In the genomic region with DNA sequence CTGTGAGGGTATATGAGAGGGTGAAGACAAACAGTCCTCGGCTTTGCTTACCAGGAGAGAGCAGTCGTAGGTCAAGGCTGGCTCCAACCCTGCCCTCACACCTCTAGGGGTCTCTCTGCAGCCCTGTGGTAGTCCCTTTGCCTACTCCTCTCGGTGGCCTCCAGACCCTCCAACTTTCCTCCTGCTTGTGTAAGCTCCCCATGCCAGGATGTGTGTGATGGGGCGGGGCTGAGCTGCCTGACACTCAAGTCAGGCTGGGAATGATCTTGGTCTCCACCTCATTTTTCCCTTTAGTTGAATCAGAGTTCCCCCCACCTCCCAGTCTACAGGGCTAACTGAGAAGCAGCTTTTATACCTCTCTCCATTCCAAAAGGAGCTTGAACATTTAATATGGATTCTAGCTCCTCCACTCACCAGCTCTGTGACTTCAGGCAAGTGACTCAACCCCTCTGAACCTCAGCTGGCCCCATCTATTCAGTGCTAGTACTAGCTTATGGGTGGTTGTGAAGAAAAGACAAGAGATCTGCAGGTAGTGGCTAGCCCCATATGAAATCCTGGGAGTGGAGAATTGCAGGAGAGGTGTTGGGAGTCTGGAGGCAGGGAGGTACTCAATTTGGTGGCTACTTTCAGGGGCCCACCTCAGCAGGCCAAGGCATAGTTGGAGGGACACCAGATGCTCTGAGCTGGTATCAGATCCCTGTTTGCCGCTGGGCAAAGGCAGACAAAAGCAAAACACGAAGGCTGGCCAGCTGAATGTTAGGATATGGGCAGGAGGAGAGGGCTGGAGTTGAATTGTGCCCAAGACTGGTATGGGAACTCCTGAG, we compare ENCODE assay signal across 8 cellular contexts. TPM values are rescaled to one million over a fixed set of nuclear protein-coding genes. Genes with fewer than 3 reads are reported as not detected.
DNase-seq lines count a peak whose midpoint lies in the region; ATAC-seq and TF ChIP-seq lines count a peak whose summit lies in the region.

No MANE protein-coding gene starts in this region.

- peak overlapping the region; percentile 89 for H3K4me3 Mint-ChIP-seq in WTC11

- no peak overlapping the region for H3K27ac ChIP-seq in foreskin keratinocyte

- TF ChIP-seq CTCF in WTC11 (IDR thresholded peaks at IDR 0.05) = no peak
- no peak for TF ChIP-seq CTCF in foreskin keratinocyte (conservative IDR thresholded peaks at IDR 0.05)
- peak; percentile 13 for TF ChIP-seq CTCF in retinal pigment epithelial cell (conservative IDR thresholded peaks at IDR 0.05; ENCODE audit: low read depth, low read length)

- H3K9me3 Mint-ChIP-seq in WTC11 = no peaks in the 10 kb centered on the region

- H3K27me3 ChIP-seq in foreskin keratinocyte = no peaks in the 10 kb centered on the region

- H3K27me3 Mint-ChIP-seq in WTC11 (ENCODE audit: low read depth) = no peaks in the 10 kb centered on the region

- H3K4me1 Mint-ChIP-seq in WTC11 = peaks cover 55% of the 10 kb centered on the region

- H3K4me3 ChIP-seq in retinal pigment epithelial cell (ENCODE audit: low read length) = peak overlapping the region; percentile 52

- H3K36me3 Mint-ChIP-seq in WTC11 = peaks cover 13% of the 10 kb centered on the region

- ATAC-seq in HG03439 (IDR thresholded peaks at IDR 0.05; ENCODE audit: unreplicated experiment) (peak; percentile 2), WTC11 (peak; percentile 13), foreskin keratinocyte (peak; percentile 10), HG02852 (IDR thresholded peaks at IDR 0.05; ENCODE audit: unreplicated experiment) (no peak)

- POLR2A ChIA-PET in WTC11 (lab: Charles Lee) = interaction anchor here (1.0 to 5.7 kb wide), 7 partner anchors 10 to 51 kb away, joined by 3 to 63 read pairs (median 7); a partner anchor contains a TSS

- CTCF ChIA-PET in WTC11 (lab: Charles Lee) = interaction anchor here (0.6 to 10.7 kb wide), 18 partner anchors 11 to 1157 kb away, joined by 3 to 174 read pairs (median 6); a partner anchor contains a TSS

- DNase-seq in NCI-H2227 (lab: John Stamatoyannopoulos, UW; ENCODE audit: unreplicated experiment) (peak; percentile 10), NCI-H2227 treated with DMSO at 0.1 percent for 48 hours (lab: John Stamatoyannopoulos, UW) (no peak), WTC11 (ENCODE audit: low spot score) (peak; percentile 39), foreskin keratinocyte (no peak), retinal pigment epithelial cell (ENCODE audit: low read depth) (no peak), GM03348 (ENCODE audit: low spot score) (no peak)

- peak overlapping the region; percentile 90 for H3K27ac Mint-ChIP-seq in WTC11

- H3K4me1 ChIP-seq in foreskin keratinocyte = peaks cover 13% of the 10 kb centered on the region

TF ChIP-seq in WTC11, 78 proteins besides CTCF, POLR2A, EP300 and RAD21:
- TF ChIP-seq NR3C1 (CRISPR knock-in tag; conservative IDR thresholded peaks at IDR 0.05; ENCODE audit: low read depth) = no peak
- no peak for TF ChIP-seq NR1H2 (CRISPR knock-in tag; IDR thresholded peaks at IDR 0.05)
- TF ChIP-seq CREB1 (CRISPR knock-in tag; IDR thresholded peaks at IDR 0.05) = no peak
TF ChIP-seq in WTC11: peak in this region for 0.

RNA-seq across cellular contexts. Expression of a gene that starts 1.0 kb away (rescaled TPM):
- total RNA-seq in WTC11 (2021) (131 to 139 TPM (median 132 TPM) in 3 replicates), foreskin keratinocyte (34.6 and 42.2 TPM in 2 replicates)
- polyA plus RNA-seq in foreskin keratinocyte = 42.1 and 50.9 TPM in 2 replicates

RNA-seq across cellular contexts. Expression of a gene that starts 7.6 kb away (rescaled TPM):
- 3.9 to 7.5 TPM (median 6.4 TPM) in 3 replicates for total RNA-seq in WTC11 (2021)
- total RNA-seq in foreskin keratinocyte = not detected in 2 replicates
- polyA plus RNA-seq in foreskin keratinocyte = not detected in 2 replicates

RNA-seq across cellular contexts. Expression of a gene that starts 22.5 kb away (rescaled TPM):
- total RNA-seq in WTC11 (2021) (2,159 to 2,172 TPM (median 2,171 TPM) in 3 replicates), foreskin keratinocyte (1,007 and 1,222 TPM in 2 replicates)
- polyA plus RNA-seq in foreskin keratinocyte = 607 and 798 TPM in 2 replicates

RNA-seq across cellular contexts. Expression of a gene that starts 33.0 kb away (rescaled TPM):
- total RNA-seq in WTC11 (2021) (28.9 to 36.7 TPM (median 30.8 TPM) in 3 replicates), foreskin keratinocyte (76.7 and 77.0 TPM in 2 replicates)
- 72.9 and 79.6 TPM in 2 replicates for polyA plus RNA-seq in foreskin keratinocyte

RNA-seq across cellular contexts. Expression of a gene that starts 41.0 kb away (rescaled TPM):
- total RNA-seq in WTC11 (2021) (8.3 to 10.4 TPM (median 10.3 TPM) in 3 replicates), foreskin keratinocyte (15.8 and 16.8 TPM in 2 replicates)
- polyA plus RNA-seq in foreskin keratinocyte = 16.9 and 18.7 TPM in 2 replicates

Comparison
In these comparisons a context has a peak if more than half of its experiments do, and no peak if none do; other contexts are left out.
1. DNase-seq: peak in NCI-H2227 (single experiment) and WTC11 (single experiment); none in NCI-H2227 treated with DMSO at 0.1 percent for 48 hours (single experiment), foreskin keratinocyte (0 of 2), retinal pigment epithelial cell (single experiment) and GM03348 (single experiment).